In genomic region chr11:120298461-120298860, GRCh38 we compare ENCODE assay signal across 3 cellular contexts.
"Had no signal": no experiment of that assay in that cellular context is flagged by ENCODE, and none has a peak within 500 bp of the region (broad histone marks: within the 10 kb centered on the region; RNA-seq: fewer than 3 reads in every experiment).

No MANE protein-coding gene starts in this region.

- H3K4me3 Mint-ChIP-seq: H9 had no signal

- DNase-seq: H9, HCEC 1CT, IMR-90 had no signal

- H3K9me3 Mint-ChIP-seq: H9 had no signal
